In genomic region chr1:184827600-184828368, GRCh38 we compare ENCODE assay signal across 11 cellular contexts.
DNase-seq lines count a peak whose midpoint lies in the region; ATAC-seq and TF ChIP-seq lines count a peak whose summit lies in the region.
"Had no signal": no experiment of that assay in that cellular context is flagged by ENCODE, and none has a peak within 500 bp of the region (broad histone marks: within the 10 kb centered on the region; RNA-seq: fewer than 3 reads in every experiment).

No MANE protein-coding gene starts in this region.

- ATAC-seq in WTC11 (peak; percentile 71), GM18909 (IDR thresholded peaks at IDR 0.05; ENCODE audit: poor library complexity, unreplicated experiment) (no peak)

- peaks cover 7% of the 10 kb centered on the region for H3K4me1 Mint-ChIP-seq in WTC11

- H3K27me3 Mint-ChIP-seq in WTC11 (ENCODE audit: low read depth): no peaks in the 10 kb centered on the region

- H3K9me3 ChIP-seq in cardiac muscle cell (ENCODE audit: low read depth): no peaks in the 10 kb centered on the region
- H3K9me3 ChIP-seq: ovary had no signal

- no peak overlapping the region for H3K27ac Mint-ChIP-seq in WTC11

- peak overlapping the region; percentile 88 for H3K27ac ChIP-seq in cardiac muscle cell

- peaks cover 28% of the 10 kb centered on the region for H3K4me1 ChIP-seq in cardiac muscle cell (ENCODE audit: low read depth)

- H3K9me3 Mint-ChIP-seq in WTC11: no peaks in the 10 kb centered on the region

- no peaks in the 10 kb centered on the region for H3K36me3 ChIP-seq in cardiac muscle cell
- H3K36me3 ChIP-seq: ovary had no signal

- CTCF ChIA-PET in WTC11 (lab: Charles Lee) (no interaction called here), GM10248 (lab: Yijun Ruan, JAX) (interaction anchor here (1.0 to 3.3 kb wide), 4 partner anchors 9 to 23 kb away, joined by 3 to 16 read pairs (median 12); no protein-coding TSS in a partner anchor)

- H3K36me3 Mint-ChIP-seq in WTC11: peaks cover 3% of the 10 kb centered on the region; the same call in 1 of the 2 replicates

- no peaks in the 10 kb centered on the region for H3K27me3 ChIP-seq in cardiac muscle cell
- H3K27me3 ChIP-seq: ovary had no signal

- no peak overlapping the region for H3K4me3 ChIP-seq in cardiac muscle cell
- no peak overlapping the region for H3K4me3 ChIP-seq in retinal pigment epithelial cell (ENCODE audit: low read length)
- H3K4me3 ChIP-seq: ovary had no signal

- POLR2A ChIA-PET in WTC11 (lab: Charles Lee) (interaction anchor here (0.6 kb wide), 2 partner anchors 82 to 192 kb away, joined by 4 read pairs; no protein-coding TSS in a partner anchor), GM10248 (lab: Yijun Ruan, JAX) (interaction anchor here (0.6 to 0.8 kb wide), 2 partner anchors 142 to 145 kb away, joined by 5 read pairs; no protein-coding TSS in a partner anchor)

- H3K4me3 Mint-ChIP-seq in WTC11: no peak overlapping the region

- no peak for TF ChIP-seq CTCF in WTC11 (IDR thresholded peaks at IDR 0.05)
- TF ChIP-seq CTCF in cardiac muscle cell (IDR thresholded peaks at IDR 0.05; ENCODE audit: low read depth, low read length): no peak
- TF ChIP-seq CTCF in retinal pigment epithelial cell (conservative IDR thresholded peaks at IDR 0.05; ENCODE audit: low read depth, low read length): no peak
- no peak for TF ChIP-seq CTCF in GM10248 (IDR thresholded peaks at IDR 0.05; ENCODE audit: control extremely low read depth, extremely low read depth, low read depth, missing control alignments)

- peak; percentile 31 for DNase-seq in GM04503 (ENCODE audit: low read depth)
- DNase-seq in WTC11 (ENCODE audit: low spot score): no peak
- DNase-seq in cardiac muscle cell (ENCODE audit: low read depth in 1 of 2, low spot score in 1 of 2): peak; percentile 27 to 72
- DNase-seq in retinal pigment epithelial cell (ENCODE audit: low read depth): peak; percentile 83
- no peak for DNase-seq in GM10248 (ENCODE audit: extremely low spot score)
- no peak for DNase-seq in SHP77 treated with DMSO at 0.1 percent for 48 hours (lab: John Stamatoyannopoulos, UW)
- no peak for DNase-seq in SK-N-DZ (ENCODE audit: low spot score)
- DNase-seq: DMS79, NCI-H82, ovary had no signal

TF ChIP-seq in WTC11, 78 proteins besides CTCF, POLR2A, EP300 and RAD21:
- TF ChIP-seq NFATC4 (CRISPR knock-in tag; IDR thresholded peaks at IDR 0.05) (no peak), SP1 (CRISPR knock-in tag; conservative IDR thresholded peaks at IDR 0.05) (no peak), CREB1 (CRISPR knock-in tag; IDR thresholded peaks at IDR 0.05) (no peak)

Comparison
In these comparisons a context has a peak if more than half of its experiments do, and no peak if none do; other contexts are left out.
1. DNase-seq: peak in GM04503 (single experiment), cardiac muscle cell (2 of 2) and retinal pigment epithelial cell (single experiment); none in WTC11 (single experiment), GM10248 (single experiment), SHP77 treated with DMSO at 0.1 percent for 48 hours (single experiment) and SK-N-DZ (single experiment).